Comparison of ENCODE assay signal across 1 cellular context in the genomic region with DNA sequence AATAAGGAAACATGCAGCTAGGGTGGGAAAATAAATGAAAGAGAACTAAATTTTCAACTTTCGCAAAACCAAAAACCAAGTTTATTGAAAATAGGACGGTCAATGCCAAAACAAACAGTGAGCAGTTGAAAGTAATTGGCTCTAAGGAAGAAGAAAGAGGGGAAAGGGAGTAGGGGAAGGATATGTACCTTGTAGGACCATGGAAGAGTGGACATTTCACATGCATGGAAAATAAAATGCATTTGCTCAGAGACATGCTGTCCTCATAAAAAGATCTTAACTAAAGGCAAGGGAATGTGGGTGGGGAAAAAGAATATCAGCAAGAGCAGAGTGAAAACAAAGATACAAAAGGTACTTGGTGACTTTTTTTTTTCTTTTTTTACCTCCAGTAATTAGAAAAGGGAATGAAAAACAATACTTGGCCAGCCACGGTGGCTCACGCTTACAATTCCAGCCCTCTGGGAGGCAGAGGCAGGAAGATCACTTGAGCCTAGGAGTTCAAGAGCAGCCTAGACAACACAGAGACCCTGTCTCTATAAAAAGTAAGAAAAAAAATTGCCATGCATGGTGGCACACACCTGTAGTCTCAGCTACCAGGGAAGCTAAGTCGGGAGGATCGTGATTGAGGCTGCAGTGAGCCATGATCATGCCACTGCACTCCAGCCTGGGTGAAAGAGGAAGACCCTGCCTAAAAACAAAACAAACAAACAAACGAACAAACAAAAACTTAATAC.
TF ChIP-seq lines count a peak whose summit lies in the region.

No MANE protein-coding gene starts in this region.

TF ChIP-seq in GM23338, 12 proteins besides CTCF, POLR2A, EP300 and RAD21 (continued from another document):
- TF ChIP-seq CREB1 (CRISPR knock-in tag; IDR thresholded peaks at IDR 0.05; ENCODE audit: low read depth) = no peak
- TF ChIP-seq, protein P1, sequence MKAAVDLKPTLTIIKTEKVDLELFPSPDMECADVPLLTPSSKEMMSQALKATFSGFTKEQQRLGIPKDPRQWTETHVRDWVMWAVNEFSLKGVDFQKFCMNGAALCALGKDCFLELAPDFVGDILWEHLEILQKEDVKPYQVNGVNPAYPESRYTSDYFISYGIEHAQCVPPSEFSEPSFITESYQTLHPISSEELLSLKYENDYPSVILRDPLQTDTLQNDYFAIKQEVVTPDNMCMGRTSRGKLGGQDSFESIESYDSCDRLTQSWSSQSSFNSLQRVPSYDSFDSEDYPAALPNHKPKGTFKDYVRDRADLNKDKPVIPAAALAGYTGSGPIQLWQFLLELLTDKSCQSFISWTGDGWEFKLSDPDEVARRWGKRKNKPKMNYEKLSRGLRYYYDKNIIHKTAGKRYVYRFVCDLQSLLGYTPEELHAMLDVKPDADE (IDR thresholded peaks at IDR 0.05) = no peak
- no peak for TF ChIP-seq ZNF331 (CRISPR knock-in tag; IDR thresholded peaks at IDR 0.05; ENCODE audit: low read depth)
- TF ChIP-seq EZH2phosphoT487 (IDR thresholded peaks at IDR 0.05; ENCODE audit: unreplicated experiment) = no peak
- no peak for TF ChIP-seq ZNF114 (CRISPR knock-in tag; IDR thresholded peaks at IDR 0.05)
- no peak for TF ChIP-seq EZH2 (IDR thresholded peaks at IDR 0.05; ENCODE audit: low read depth, unreplicated experiment)
- TF ChIP-seq, protein P2, sequence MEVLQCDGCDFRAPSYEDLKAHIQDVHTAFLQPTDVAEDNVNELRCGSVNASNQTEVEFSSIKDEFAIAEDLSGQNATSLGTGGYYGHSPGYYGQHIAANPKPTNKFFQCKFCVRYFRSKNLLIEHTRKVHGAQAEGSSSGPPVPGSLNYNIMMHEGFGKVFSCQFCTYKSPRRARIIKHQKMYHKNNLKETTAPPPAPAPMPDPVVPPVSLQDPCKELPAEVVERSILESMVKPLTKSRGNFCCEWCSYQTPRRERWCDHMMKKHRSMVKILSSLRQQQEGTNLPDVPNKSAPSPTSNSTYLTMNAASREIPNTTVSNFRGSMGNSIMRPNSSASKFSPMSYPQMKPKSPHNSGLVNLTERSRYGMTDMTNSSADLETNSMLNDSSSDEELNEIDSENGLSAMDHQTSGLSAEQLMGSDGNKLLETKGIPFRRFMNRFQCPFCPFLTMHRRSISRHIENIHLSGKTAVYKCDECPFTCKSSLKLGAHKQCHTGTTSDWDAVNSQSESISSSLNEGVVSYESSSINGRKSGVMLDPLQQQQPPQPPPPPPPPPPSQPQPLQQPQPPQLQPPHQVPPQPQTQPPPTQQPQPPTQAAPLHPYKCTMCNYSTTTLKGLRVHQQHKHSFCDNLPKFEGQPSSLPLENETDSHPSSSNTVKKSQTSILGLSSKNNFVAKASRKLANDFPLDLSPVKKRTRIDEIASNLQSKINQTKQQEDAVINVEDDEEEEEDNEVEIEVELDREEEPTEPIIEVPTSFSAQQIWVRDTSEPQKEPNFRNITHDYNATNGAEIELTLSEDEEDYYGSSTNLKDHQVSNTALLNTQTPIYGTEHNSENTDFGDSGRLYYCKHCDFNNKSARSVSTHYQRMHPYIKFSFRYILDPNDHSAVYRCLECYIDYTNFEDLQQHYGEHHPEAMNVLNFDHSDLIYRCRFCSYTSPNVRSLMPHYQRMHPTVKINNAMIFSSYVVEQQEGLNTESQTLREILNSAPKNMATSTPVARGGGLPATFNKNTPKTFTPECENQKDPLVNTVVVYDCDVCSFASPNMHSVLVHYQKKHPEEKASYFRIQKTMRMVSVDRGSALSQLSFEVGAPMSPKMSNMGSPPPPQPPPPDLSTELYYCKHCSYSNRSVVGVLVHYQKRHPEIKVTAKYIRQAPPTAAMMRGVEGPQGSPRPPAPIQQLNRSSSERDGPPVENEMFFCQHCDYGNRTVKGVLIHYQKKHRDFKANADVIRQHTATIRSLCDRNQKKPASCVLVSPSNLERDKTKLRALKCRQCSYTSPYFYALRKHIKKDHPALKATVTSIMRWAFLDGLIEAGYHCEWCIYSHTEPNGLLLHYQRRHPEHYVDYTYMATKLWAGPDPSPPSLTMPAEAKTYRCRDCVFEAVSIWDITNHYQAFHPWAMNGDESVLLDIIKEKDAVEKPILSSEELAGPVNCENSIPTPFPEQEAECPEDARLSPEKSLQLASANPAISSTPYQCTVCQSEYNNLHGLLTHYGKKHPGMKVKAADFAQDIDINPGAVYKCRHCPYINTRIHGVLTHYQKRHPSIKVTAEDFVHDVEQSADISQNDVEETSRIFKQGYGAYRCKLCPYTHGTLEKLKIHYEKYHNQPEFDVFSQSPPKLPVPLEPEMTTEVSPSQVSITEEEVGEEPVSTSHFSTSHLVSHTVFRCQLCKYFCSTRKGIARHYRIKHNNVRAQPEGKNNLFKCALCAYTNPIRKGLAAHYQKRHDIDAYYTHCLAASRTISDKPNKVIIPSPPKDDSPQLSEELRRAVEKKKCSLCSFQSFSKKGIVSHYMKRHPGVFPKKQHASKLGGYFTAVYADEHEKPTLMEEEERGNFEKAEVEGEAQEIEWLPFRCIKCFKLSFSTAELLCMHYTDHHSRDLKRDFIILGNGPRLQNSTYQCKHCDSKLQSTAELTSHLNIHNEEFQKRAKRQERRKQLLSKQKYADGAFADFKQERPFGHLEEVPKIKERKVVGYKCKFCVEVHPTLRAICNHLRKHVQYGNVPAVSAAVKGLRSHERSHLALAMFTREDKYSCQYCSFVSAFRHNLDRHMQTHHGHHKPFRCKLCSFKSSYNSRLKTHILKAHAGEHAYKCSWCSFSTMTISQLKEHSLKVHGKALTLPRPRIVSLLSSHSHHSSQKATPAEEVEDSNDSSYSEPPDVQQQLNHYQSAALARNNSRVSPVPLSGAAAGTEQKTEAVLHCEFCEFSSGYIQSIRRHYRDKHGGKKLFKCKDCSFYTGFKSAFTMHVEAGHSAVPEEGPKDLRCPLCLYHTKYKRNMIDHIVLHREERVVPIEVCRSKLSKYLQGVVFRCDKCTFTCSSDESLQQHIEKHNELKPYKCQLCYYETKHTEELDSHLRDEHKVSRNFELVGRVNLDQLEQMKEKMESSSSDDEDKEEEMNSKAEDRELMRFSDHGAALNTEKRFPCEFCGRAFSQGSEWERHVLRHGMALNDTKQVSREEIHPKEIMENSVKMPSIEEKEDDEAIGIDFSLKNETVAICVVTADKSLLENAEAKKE (CRISPR knock-in tag; IDR thresholded peaks at IDR 0.05) = no peak
